25 cellular contexts compared by ENCODE assay signal in genomic region chr13:28344163-28344562, GRCh38.
DNase-seq lines count a peak whose midpoint lies in the region; ATAC-seq and TF ChIP-seq lines count a peak whose summit lies in the region.
"Had no signal": no experiment of that assay in that cellular context is flagged by ENCODE, and none has a peak within 500 bp of the region (broad histone marks: within the 10 kb centered on the region; RNA-seq: fewer than 3 reads in every experiment).

No MANE protein-coding gene starts in this region.

- no peak overlapping the region for H3K4me2 ChIP-seq in PC-9

- no peak for ATAC-seq in GM18907 (IDR thresholded peaks at IDR 0.05; ENCODE audit: unreplicated experiment)
- no peak for ATAC-seq in GM21576 (IDR thresholded peaks at IDR 0.05; ENCODE audit: unreplicated experiment)
- ATAC-seq: Panc1 had no signal

- no peak overlapping the region for H3K27ac ChIP-seq in PC-9
- H3K27ac ChIP-seq: C4-2B, HL-60, RWPE1 had no signal

- H3K4me1 Mint-ChIP-seq in HFFc6 (ENCODE audit: low read depth) (peaks cover 87% of the 10 kb centered on the region), endothelial cell (ENCODE audit: unreplicated experiment) (peaks cover 30% of the 10 kb centered on the region), nephron progenitor cell (peaks cover 52% of the 10 kb centered on the region)
- H3K4me1 Mint-ChIP-seq: B cell had no signal

- peaks cover 88% of the 10 kb centered on the region for H3K27me3 ChIP-seq in PC-9 (ENCODE audit: insufficient read depth, low read depth)

- H3K27me3 Mint-ChIP-seq in HFFc6 (ENCODE audit: insufficient read depth) (peaks cover 2% of the 10 kb centered on the region), endothelial cell (ENCODE audit: unreplicated experiment) (peaks cover 6% of the 10 kb centered on the region), nephron progenitor cell (ENCODE audit: low read depth, poor library complexity) (no peaks in the 10 kb centered on the region)

- H3K36me3 Mint-ChIP-seq in HFFc6 (ENCODE audit: low read depth) = peaks cover 2% of the 10 kb centered on the region
- peaks cover 70% of the 10 kb centered on the region for H3K36me3 Mint-ChIP-seq in endothelial cell (ENCODE audit: low read depth, unreplicated experiment)
- no peaks in the 10 kb centered on the region for H3K36me3 Mint-ChIP-seq in nephron progenitor cell (ENCODE audit: low read depth)
- H3K36me3 Mint-ChIP-seq: CD8-positive, alpha-beta memory T cell had no signal

- peaks cover 3% of the 10 kb centered on the region; the same call in 1 of the 2 replicates for H4K20me1 ChIP-seq in PC-9 (ENCODE audit: insufficient read depth)

- H3K36me3 ChIP-seq in PC-9 (ENCODE audit: low read depth) = no peaks in the 10 kb centered on the region

- intact Hi-C loops in PC-9 (cut with micrococcal nuclease; ENCODE audit: unreplicated experiment) = no loop called here

- POLR2A ChIA-PET in PC-9 (lab: Charles Lee; ENCODE audit: unreplicated experiment) = no interaction called here

- DNase-seq in HFFc6 (no peak), endothelial cell (ENCODE audit: low spot score) (no peak), nephron progenitor cell (no peak), NCI-H2029 (lab: John Stamatoyannopoulos, UW) (no peak), PC-9 (no peak)
- DNase-seq: Calu3; CD8-positive, alpha-beta memory T cell; DND-41; H7; NCI-H1048; NCI-H1417; NCI-H1694; NCI-H2081 treated with DMSO at 0.1 percent for 48 hours; NCI-H2171; NCI-H226; NCI-H510A; NCI-H69; SHP77 had no signal

- H3K4me3 ChIP-seq in PC-9 = no peak overlapping the region

- H3K9me3 ChIP-seq in PC-9 (ENCODE audit: insufficient read depth, low read depth) = no peaks in the 10 kb centered on the region

- no peaks in the 10 kb centered on the region for H3K9me2 ChIP-seq in PC-9 (ENCODE audit: insufficient read depth)

- CTCF ChIA-PET in PC-9 (lab: Charles Lee) = no interaction called here

- H3K4me3 Mint-ChIP-seq in HFFc6 (no peak overlapping the region), endothelial cell (ENCODE audit: unreplicated experiment) (peak overlapping the region; percentile 73), nephron progenitor cell (no peak overlapping the region)
- H3K4me3 Mint-ChIP-seq: B cell; CD8-positive, alpha-beta memory T cell had no signal

- TF ChIP-seq CTCF in HFFc6 (IDR thresholded peaks at IDR 0.05) (no peak), endothelial cell (IDR thresholded peaks at IDR 0.05; ENCODE audit: unreplicated experiment) (no peak), nephron progenitor cell (IDR thresholded peaks at IDR 0.05) (no peak), PC-9 (conservative IDR thresholded peaks at IDR 0.05) (no peak)

- no peaks in the 10 kb centered on the region for H3K79me2 ChIP-seq in PC-9 (ENCODE audit: low read depth)

- no peak overlapping the region for H2AFZ ChIP-seq in PC-9

- H3K9me3 Mint-ChIP-seq in HFFc6 = no peaks in the 10 kb centered on the region
- no peaks in the 10 kb centered on the region for H3K9me3 Mint-ChIP-seq in endothelial cell (ENCODE audit: unreplicated experiment)
- H3K9me3 Mint-ChIP-seq in nephron progenitor cell = no peaks in the 10 kb centered on the region
- H3K9me3 Mint-ChIP-seq: CD8-positive, alpha-beta memory T cell had no signal

- no peaks in the 10 kb centered on the region for H3F3A ChIP-seq in PC-9 (ENCODE audit: insufficient read depth, low read depth)

- H3K4me1 ChIP-seq in PC-9 (replicated peaks; ENCODE audit: insufficient read depth) = no peaks in the 10 kb centered on the region

- H3K27ac Mint-ChIP-seq in HFFc6 (peak overlapping the region; percentile 50; the same call in 1 of the 2 replicates), endothelial cell (ENCODE audit: unreplicated experiment) (no peak overlapping the region), nephron progenitor cell (peak overlapping the region; percentile 93)
- H3K27ac Mint-ChIP-seq: B cell; CD8-positive, alpha-beta memory T cell had no signal

- no TSS peak for BruUV-seq in PC-9 (replicated peaks; lab: Mats Ljungman, UMichigan)
